ENCODE assay signal across 14 cellular contexts in genomic region chr18:43751203-43751602, GRCh38.
"Had no signal": no experiment of that assay in that cellular context is flagged by ENCODE, and none has a peak within 500 bp of the region (broad histone marks: within the 10 kb centered on the region; RNA-seq: fewer than 3 reads in every experiment).

No MANE protein-coding gene starts in this region.

- H3K27ac Mint-ChIP-seq: activated naive CD4-positive, alpha-beta T cell treated with anti-CD3 and anti-CD28 coated beads, Interleukin-2, amount 50 U/mL, for 72 hours; nephron had no signal

- FAIRE-seq: colon, endothelial cell of umbilical vein had no signal

- H3K4me1 ChIP-seq: left lung, upper lobe of right lung had no signal

- H3K4me3 ChIP-seq: left lung, upper lobe of right lung had no signal

- H3K9me3 ChIP-seq: upper lobe of right lung had no signal

- H3K4me3 Mint-ChIP-seq: nephron had no signal

- DNase-seq: activated CD4-positive, alpha-beta T cell treated with anti-CD3 and anti-CD28 coated beads, Interleukin-2, amount 50 U/mL, for 4 hours; activated effector memory CD4-positive, alpha-beta T cell treated with anti-CD3 and anti-CD28 coated beads, Interleukin-2, amount 50 U/mL, for 16 hours; activated T-cell treated with anti-CD3 and anti-CD28 coated beads, Interleukin-2, amount 50 U/mL, for 1 hour; amygdala; left lung; stimulated activated CD4-positive, alpha-beta T cell treated with anti-CD3 and anti-CD28 coated beads, Interleukin-4, amount 100 ng/mL, for 1 hour; stimulated activated CD8-positive, alpha-beta memory T cell treated with anti-CD3 and anti-CD28 coated beads, Interleukin-4, amount 100 ng/mL, for 48 hours; stimulated activated naive CD8-positive, alpha-beta T cell treated with anti-CD3 and anti-CD28 coated beads, Interleukin-15, Interleukin-2, amounts not matched to agents 100 U/mL and 50 U/mL, for 24 hours; upper lobe of right lung had no signal

- H3K4me1 Mint-ChIP-seq: nephron had no signal

- ATAC-seq: activated CD4-positive, CD25-positive, alpha-beta regulatory T cell treated with anti-CD3 and anti-CD28 coated beads, Interleukin-2, amount 50 U/mL, for 24 hours; activated naive CD4-positive, alpha-beta T cell treated with anti-CD3 and anti-CD28 coated beads, Interleukin-2, amount 50 U/mL, for 72 hours; left lung; stimulated activated naive CD8-positive, alpha-beta T cell treated with anti-CD3 and anti-CD28 coated beads, Interleukin-15, Interleukin-2, amounts not matched to agents 100 U/mL and 50 U/mL, for 24 hours; upper lobe of right lung had no signal

- H3K27me3 ChIP-seq: left lung, upper lobe of right lung had no signal

- H3K27ac ChIP-seq: left lung, upper lobe of right lung had no signal

- H3K36me3 ChIP-seq: left lung, upper lobe of right lung had no signal
